ENCODE assay signal across 11 cellular contexts in the genomic region with DNA sequence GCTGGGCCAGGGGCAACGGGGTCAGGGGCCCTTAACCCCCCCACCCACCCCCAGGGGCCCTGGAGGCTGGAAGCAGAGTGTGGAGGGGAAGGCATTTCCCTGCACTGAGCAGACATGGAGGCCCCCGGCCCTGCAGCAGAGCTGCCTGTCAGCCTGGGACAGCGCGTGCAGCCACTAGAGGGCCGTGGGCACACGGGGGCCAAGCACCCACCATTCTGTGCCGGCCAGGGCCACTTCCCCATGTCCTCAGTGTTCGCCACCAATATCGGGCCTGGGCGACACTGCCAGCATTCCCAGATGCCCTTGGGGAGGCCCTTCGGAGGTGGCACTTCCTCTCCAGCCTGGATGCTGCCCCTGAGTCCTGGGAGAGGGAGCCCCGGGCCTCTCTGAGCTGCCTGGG. TPM values are rescaled to one million over a fixed set of nuclear protein-coding genes. Genes with fewer than 3 reads are reported as not detected.
DNase-seq lines count a peak whose midpoint lies in the region; ATAC-seq and TF ChIP-seq lines count a peak whose summit lies in the region.
"Had no signal": no experiment of that assay in that cellular context is flagged by ENCODE, and none has a peak within 500 bp of the region (broad histone marks: within the 10 kb centered on the region; RNA-seq: fewer than 3 reads in every experiment).

No MANE protein-coding gene starts in this region.

- no peak for TF ChIP-seq RAD21 in IMR-90 (IDR thresholded peaks at IDR 0.05; ENCODE audit: low read length)

- BruUV-seq in IMR-90 (replicated peaks; lab: Mats Ljungman, UMichigan): no TSS peak

- H2BK20ac ChIP-seq in IMR-90 (ENCODE audit: low read depth, low read length): no peak overlapping the region

- H2AK9ac ChIP-seq in IMR-90 (replicated peaks; ENCODE audit: low read depth, low read length, poor library complexity): no peak overlapping the region

- H3K79me1 ChIP-seq in IMR-90 (ENCODE audit: low read depth in 1 of 2, low read length in 2 of 2): no peaks in the 10 kb centered on the region

- no peaks in the 10 kb centered on the region for H4K20me1 ChIP-seq in IMR-90 (ENCODE audit: insufficient read depth, low read length)
- no peaks in the 10 kb centered on the region for H4K20me1 ChIP-seq in osteoblast (ENCODE audit: insufficient read depth, low read length)

- H3K14ac ChIP-seq in IMR-90 (replicated peaks; ENCODE audit: low read depth, low read length): no peak overlapping the region

- H3K4me3 ChIP-seq in IMR-90 (ENCODE audit: insufficient read depth, low read depth, low read length): no peak overlapping the region
- no peak overlapping the region for H3K4me3 ChIP-seq in osteoblast (ENCODE audit: insufficient read depth, low read length)
- H3K4me3 ChIP-seq: thyroid gland had no signal

- 0 out of 2 replicates have a peak, but pooled peaks have one; percentile 21 for TF ChIP-seq CTCF in IMR-90 (conservative IDR thresholded peaks at IDR 0.05; ENCODE audit: low read depth, low read length)
- no peak for TF ChIP-seq CTCF in osteoblast (IDR thresholded peaks at IDR 0.05; ENCODE audit: extremely low read depth, low read depth, low read length)

- H3K56ac ChIP-seq in IMR-90 (ENCODE audit: extremely low read depth, insufficient read depth, low read length): no peak overlapping the region

- H2BK120ac ChIP-seq in IMR-90 (ENCODE audit: low read depth, low read length): no peak overlapping the region

- dilution Hi-C loops in IMR-90 (cut with HindIII; ENCODE audit: low sequenced_read_pairs, unreplicated experiment): no loop called here

- no peak overlapping the region for H2BK5ac ChIP-seq in IMR-90 (ENCODE audit: low read depth, low read length, poor library complexity, severe bottlenecking)

- no peak for TF ChIP-seq POLR2A in IMR-90 (IDR thresholded peaks at IDR 0.05; ENCODE audit: low read depth, low read length)

- DNase-seq in ELF-1 (ENCODE audit: low read depth, low spot score): peak; percentile 38
- DNase-seq in IMR-90: no peak
- DNase-seq in dermis blood vessel endothelial cell: peak; percentile 26
- DNase-seq in osteoblast (ENCODE audit: insufficient read length, low spot score, missing footprints): peak; percentile 91
- no peak for DNase-seq in hepatic stellate cell (ENCODE audit: low spot score)
- no peak for DNase-seq in NOMO-1 treated with DMSO at 0.1 percent for 48 hours (lab: John Stamatoyannopoulos, UW; ENCODE audit: unreplicated experiment)
- DNase-seq: DMS79 treated with DMSO at 0.1 percent for 48 hours, GOT3, thyroid gland had no signal

- no peak overlapping the region for H3K4ac ChIP-seq in IMR-90 (ENCODE audit: low read depth, low read length)

- no peak overlapping the region for H4K91ac ChIP-seq in IMR-90 (ENCODE audit: insufficient read depth, low read depth, low read length)

- H3K18ac ChIP-seq in IMR-90 (ENCODE audit: low read depth, low read length): no peak overlapping the region

- H3K23ac ChIP-seq in IMR-90 (ENCODE audit: low read depth, low read length): no peak overlapping the region

- no peak overlapping the region for H4K5ac ChIP-seq in IMR-90 (ENCODE audit: low read depth, low read length)

- no peak overlapping the region for H3K9ac ChIP-seq in IMR-90 (ENCODE audit: low read depth, low read length)

- no peaks in the 10 kb centered on the region for H3K9me1 ChIP-seq in IMR-90 (ENCODE audit: insufficient read depth, low read length)

- WGBS in IMR-90 (ENCODE audit: extremely low coverage in 2 of 2, insufficient read length in 1 of 2), 2 experiments: 40% methylated on average over 6 of the region's 12 CpGs; no CpG with 5 or more reads in 1 of the 2 experiments

- peaks cover 2% of the 10 kb centered on the region; the same call in 1 of the 2 replicates for H3K27me3 ChIP-seq in IMR-90 (ENCODE audit: control insufficient read depth, insufficient read depth, low read length)
- no peaks in the 10 kb centered on the region for H3K27me3 ChIP-seq in osteoblast (ENCODE audit: insufficient read depth, low read length)
- H3K27me3 ChIP-seq: thyroid gland had no signal

- no peaks in the 10 kb centered on the region for H3K79me2 ChIP-seq in osteoblast (ENCODE audit: insufficient read depth, low read length)

- no peaks in the 10 kb centered on the region for H3K36me3 ChIP-seq in IMR-90 (ENCODE audit: control insufficient read depth, insufficient read depth, low read length)
- peaks cover 2% of the 10 kb centered on the region for H3K36me3 ChIP-seq in osteoblast (ENCODE audit: insufficient read depth, low read length)

- POLR2A ChIA-PET in IMR-90 (lab: Charles Lee; ENCODE audit: unreplicated experiment): no interaction called here

- H3K4me1 ChIP-seq in IMR-90 (ENCODE audit: control insufficient read depth, insufficient read depth, low read length): no peaks in the 10 kb centered on the region
- H3K4me1 ChIP-seq in osteoblast (ENCODE audit: insufficient read depth, low read length): no peaks in the 10 kb centered on the region
- H3K4me1 ChIP-seq: thyroid gland had no signal

- H2AK5ac ChIP-seq in IMR-90 (ENCODE audit: low read depth, low read length): no peak overlapping the region

- H3K27ac ChIP-seq in IMR-90 (ENCODE audit: insufficient read depth, low read length): no peak overlapping the region
- no peak overlapping the region for H3K27ac ChIP-seq in osteoblast (ENCODE audit: low read depth, low read length)
- H3K27ac ChIP-seq: thyroid gland had no signal

- in situ Hi-C loops in IMR-90 (cut with MboI; ENCODE audit: low sequenced_read_pairs): no loop called here

- no peaks in the 10 kb centered on the region for H3K9me3 ChIP-seq in IMR-90 (ENCODE audit: control insufficient read depth, insufficient read depth, low read length)
- no peaks in the 10 kb centered on the region for H3K9me3 ChIP-seq in osteoblast (ENCODE audit: low read depth, low read length)
- H3K9me3 ChIP-seq: thyroid gland had no signal

- no peak overlapping the region for H2BK15ac ChIP-seq in IMR-90 (ENCODE audit: low read depth, low read length)

- H2AFZ ChIP-seq in IMR-90 (replicated peaks; ENCODE audit: low read length, poor library complexity): no peak overlapping the region
- no peak overlapping the region for H2AFZ ChIP-seq in osteoblast (ENCODE audit: low read length)

- H4K8ac ChIP-seq in IMR-90 (ENCODE audit: low read depth in 2 of 2, low read length in 2 of 2): no peak overlapping the region

- CTCF ChIA-PET in IMR-90 (lab: Yijun Ruan, JAX): no interaction called here

- intact Hi-C loops in IMR-90 (cut with micrococcal nuclease): no loop called here

- ATAC-seq in IMR-90 (ENCODE audit: low read depth) (peak; percentile 35; the same call in 1 of the 2 replicates), GM21390 (IDR thresholded peaks at IDR 0.05; ENCODE audit: unreplicated experiment) (no peak), GM21825 (IDR thresholded peaks at IDR 0.05; ENCODE audit: unreplicated experiment) (no peak)

- H3K4me2 ChIP-seq in IMR-90 (ENCODE audit: low read depth, low read length): no peak overlapping the region
- H3K4me2 ChIP-seq in osteoblast (ENCODE audit: insufficient read depth, low read length): no peak overlapping the region

TF ChIP-seq in IMR-90, 13 proteins besides CTCF, POLR2A, EP300 and RAD21:
- TF ChIP-seq SMC3 (IDR thresholded peaks at IDR 0.05; ENCODE audit: low read depth, low read length) (no peak), NFE2L2 (IDR thresholded peaks at IDR 0.05; ENCODE audit: low read depth, low read length) (no peak), CHD1 (IDR thresholded peaks at IDR 0.05; ENCODE audit: low read depth, low read length) (no peak), BHLHE40 (IDR thresholded peaks at IDR 0.05; ENCODE audit: low read depth, low read length) (no peak), MAFK (IDR thresholded peaks at IDR 0.05; ENCODE audit: low read depth, low read length) (no peak), RCOR1 (IDR thresholded peaks at IDR 0.05; ENCODE audit: insufficient replicate concordance, low read length) (no peak), FOS (IDR thresholded peaks at IDR 0.05; ENCODE audit: low read depth, low read length) (no peak), RFX5 (IDR thresholded peaks at IDR 0.05; ENCODE audit: low read depth, low read length) (no peak), CEBPB (IDR thresholded peaks at IDR 0.05; ENCODE audit: low read depth, low read length) (no peak), MAZ (IDR thresholded peaks at IDR 0.05; ENCODE audit: borderline replicate concordance, low read depth, low read length) (no peak), MXI1 (IDR thresholded peaks at IDR 0.05; ENCODE audit: borderline replicate concordance, low read depth, low read length) (no peak)
- TF ChIP-seq, protein P1, sequence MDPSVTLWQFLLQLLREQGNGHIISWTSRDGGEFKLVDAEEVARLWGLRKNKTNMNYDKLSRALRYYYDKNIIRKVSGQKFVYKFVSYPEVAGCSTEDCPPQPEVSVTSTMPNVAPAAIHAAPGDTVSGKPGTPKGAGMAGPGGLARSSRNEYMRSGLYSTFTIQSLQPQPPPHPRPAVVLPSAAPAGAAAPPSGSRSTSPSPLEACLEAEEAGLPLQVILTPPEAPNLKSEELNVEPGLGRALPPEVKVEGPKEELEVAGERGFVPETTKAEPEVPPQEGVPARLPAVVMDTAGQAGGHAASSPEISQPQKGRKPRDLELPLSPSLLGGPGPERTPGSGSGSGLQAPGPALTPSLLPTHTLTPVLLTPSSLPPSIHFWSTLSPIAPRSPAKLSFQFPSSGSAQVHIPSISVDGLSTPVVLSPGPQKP (IDR thresholded peaks at IDR 0.05; ENCODE audit: borderline replicate concordance, low read depth, low read length): no peak
- TF ChIP-seq, protein P2, sequence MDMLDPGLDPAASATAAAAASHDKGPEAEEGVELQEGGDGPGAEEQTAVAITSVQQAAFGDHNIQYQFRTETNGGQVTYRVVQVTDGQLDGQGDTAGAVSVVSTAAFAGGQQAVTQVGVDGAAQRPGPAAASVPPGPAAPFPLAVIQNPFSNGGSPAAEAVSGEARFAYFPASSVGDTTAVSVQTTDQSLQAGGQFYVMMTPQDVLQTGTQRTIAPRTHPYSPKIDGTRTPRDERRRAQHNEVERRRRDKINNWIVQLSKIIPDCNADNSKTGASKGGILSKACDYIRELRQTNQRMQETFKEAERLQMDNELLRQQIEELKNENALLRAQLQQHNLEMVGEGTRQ (IDR thresholded peaks at IDR 0.05; ENCODE audit: low read depth, low read length): no peak

RNA-seq across cellular contexts. Expression of gene ARHGEF16, which starts 23.2 kb away (rescaled TPM):
- 0.18 TPM in 1 of 2 replicates, not detected in the other for total RNA-seq in IMR-90 (2012; rRNA removed)
- 0.19 and 0.39 TPM in 2 replicates for polyA plus RNA-seq in IMR-90 (2012; rRNA removed)
- 0.13 TPM in 1 of 2 replicates, not detected in the other for polyA plus RNA-seq in IMR-90 (2012; cell fraction: cytosol; rRNA removed)
- 0.49 and 0.60 TPM in 2 replicates for polyA plus RNA-seq in IMR-90 (2012; cell fraction: nucleus; rRNA removed; ENCODE audit: low replicate concordance)
- total RNA-seq in dermis blood vessel endothelial cell: 0.51 TPM in 2 replicates
- not detected in 2 replicates for total RNA-seq in osteoblast

Comparison
In these comparisons a context has a peak if more than half of its experiments do, and no peak if none do; other contexts are left out.
1. DNase-seq: peak in ELF-1 (single experiment), dermis blood vessel endothelial cell (single experiment) and osteoblast (single experiment); none in IMR-90 (single experiment), hepatic stellate cell (single experiment) and NOMO-1 treated with DMSO at 0.1 percent for 48 hours (single experiment).